ENCODE assay signal across 7 cellular contexts in the genomic region with DNA sequence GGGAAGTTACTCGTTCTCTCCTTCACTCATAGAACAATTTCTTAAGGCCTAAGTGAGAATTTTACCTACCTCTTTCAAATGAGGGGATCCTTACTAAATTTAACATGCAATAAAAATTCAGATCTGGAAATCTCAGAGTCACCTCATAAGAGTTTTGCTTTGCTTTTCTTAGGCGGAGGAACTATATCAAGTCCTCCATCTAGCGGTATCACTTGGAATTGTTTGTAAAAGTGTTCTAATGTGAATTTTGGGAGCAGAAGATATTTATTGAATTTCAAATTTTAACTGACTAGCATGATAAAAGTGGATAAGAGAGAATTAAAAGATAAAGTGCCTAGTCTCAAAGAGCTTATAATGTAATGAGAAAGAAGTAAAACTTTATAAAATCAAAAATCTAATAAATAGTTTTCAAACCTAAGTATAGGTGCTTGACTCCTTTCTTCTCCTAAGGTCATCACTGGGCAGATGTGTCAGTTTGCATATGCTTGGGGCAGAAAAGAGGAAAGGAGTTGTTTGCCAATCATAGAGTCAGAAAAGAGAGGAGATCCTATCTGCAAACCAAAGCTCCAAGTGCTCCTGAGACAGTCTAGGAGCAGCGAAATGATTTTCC.
DNase-seq lines count a peak whose midpoint lies in the region; FAIRE-seq and TF ChIP-seq lines count a peak whose summit lies in the region.

No MANE protein-coding gene starts in this region.

- H3K27me3 ChIP-seq in WERI-Rb-1 (ENCODE audit: insufficient read depth, low read depth, severe bottlenecking) (no peaks in the 10 kb centered on the region), vagina (no peaks in the 10 kb centered on the region)

- DNase-seq in GM12864 (ENCODE audit: low read depth) (no peak), HT1080 (ENCODE audit: low read depth) (peak; percentile 34), WERI-Rb-1 (no peak), kidney (no peak), vagina (ENCODE audit: extremely low spot score in 2 of 2) (no peak), NCI-H226 (no peak)
- DNase-seq in stimulated activated CD4-positive, alpha-beta T cell treated with anti-CD3 and anti-CD28 coated beads, Interleukin-4, amount 100 ng/mL, for 1 hour, result no peak

- no peak for TF ChIP-seq POLR2A in vagina (IDR thresholded peaks at IDR 0.05)

- no peak overlapping the region for H3K27ac ChIP-seq in WERI-Rb-1
- peak overlapping the region in 1 of 2 donors; percentile 51 for H3K27ac ChIP-seq in kidney (ENCODE audit: low read depth in 2 of 2, low read length in 2 of 2)
- H3K27ac ChIP-seq in vagina, result no peak overlapping the region

- intact Hi-C loops in kidney (cut with DNase I), result no loop called here
- intact Hi-C loops in vagina (cut with DNase I), result no loop called here

- H3K4me1 ChIP-seq in kidney (ENCODE audit: control insufficient read depth in 1 of 2, insufficient read depth in 1 of 2, low read depth in 1 of 2, low read length in 2 of 2) (peaks cover 3 to 20% of the 10 kb centered on the region in 2 donors), vagina (no peaks in the 10 kb centered on the region)

- H3K9me3 ChIP-seq in WERI-Rb-1 (ENCODE audit: severe bottlenecking), result no peaks in the 10 kb centered on the region
- H3K9me3 ChIP-seq in kidney (ENCODE audit: control insufficient read depth in 1 of 2, low read length in 2 of 2), result no peaks in the 10 kb centered on the region
- H3K9me3 ChIP-seq in vagina, result no peaks in the 10 kb centered on the region

- no peaks in the 10 kb centered on the region for H3K36me3 ChIP-seq in WERI-Rb-1
- H3K36me3 ChIP-seq in kidney (ENCODE audit: control insufficient read depth in 1 of 2, insufficient read depth in 2 of 2, low read length in 2 of 2), result no peaks in the 10 kb centered on the region
- no peaks in the 10 kb centered on the region for H3K36me3 ChIP-seq in vagina

- TF ChIP-seq CTCF in GM12864 (IDR thresholded peaks at IDR 0.05; ENCODE audit: low read depth, low read length, missing control alignments) (peak; percentile 53), WERI-Rb-1 (IDR thresholded peaks at IDR 0.05; ENCODE audit: low read depth, low read length) (peak; percentile 28), kidney (IDR thresholded peaks at IDR 0.05; ENCODE audit: borderline replicate concordance, extremely low read depth, insufficient read depth) (peak; percentile 61), vagina (IDR thresholded peaks at IDR 0.05) (peak in 2 of 3 experiments; percentile 16 to 79)

- H3K4me3 ChIP-seq in GM12864 (ENCODE audit: low read depth, low read length), result no peak overlapping the region
- H3K4me3 ChIP-seq in WERI-Rb-1 (ENCODE audit: low read depth, low read length), result no peak overlapping the region
- no peak overlapping the region for H3K4me3 ChIP-seq in kidney (ENCODE audit: low read length in 2 of 2)
- no peak overlapping the region for H3K4me3 ChIP-seq in vagina

- no peak overlapping the region for H3K9ac ChIP-seq in kidney (ENCODE audit: low read length in 2 of 2)

- FAIRE-seq in kidney (lab: Jason Lieb, UNC), result peak; percentile 96
